Comparison of ENCODE assay signal across 15 cellular contexts in genomic region chr6:137791281-137792159, GRCh38.
DNase-seq lines count a peak whose midpoint lies in the region; ATAC-seq and TF ChIP-seq lines count a peak whose summit lies in the region.
"Had no signal": no experiment of that assay in that cellular context is flagged by ENCODE, and none has a peak within 500 bp of the region (broad histone marks: within the 10 kb centered on the region; RNA-seq: fewer than 3 reads in every experiment).

No MANE protein-coding gene starts in this region.

- RAD21 ChIA-PET in HCT116 (lab: Charles Lee; ENCODE audit: low non-redundant PET in 1 of 2, low total read pairs in 2 of 2, uncharacterized antibody in 2 of 2, unreplicated experiment in 2 of 2) = no interaction called here

- H3K4me3 ChIP-seq in HCT116 (replicated peaks in 1 of 2; ENCODE audit: low read depth in 1 of 2, low read length in 2 of 2) (no peak overlapping the region), smooth muscle cell (no peak overlapping the region)
- H3K4me3 ChIP-seq: adrenal gland, coronary artery, SJCRH30 had no signal

- no peaks in the 10 kb centered on the region for H3K27me3 Mint-ChIP-seq in activated CD4-positive, alpha-beta T cell treated with anti-CD3 and anti-CD28 coated beads, Interleukin-2, amount 10 ng/mL, durations not matched to agents 24 days and 14 days
- H3K27me3 Mint-ChIP-seq in activated T-helper 17 cell treated with anti-CD3 and anti-CD28 coated beads, Interleukin-2, amount 50 U/mL, for 72 hours = no peaks in the 10 kb centered on the region
- H3K27me3 Mint-ChIP-seq: progenitor cell of endocrine pancreas had no signal

- H3K4me2 ChIP-seq in HCT116 (ENCODE audit: low read length) = no peak overlapping the region
- H3K4me2 ChIP-seq in smooth muscle cell = peak overlapping the region; percentile 34

- H3K4me1 ChIP-seq in HCT116 (ENCODE audit: control insufficient read depth in 1 of 2, insufficient read depth in 2 of 2, low read length in 2 of 2) = no peaks in the 10 kb centered on the region
- no peaks in the 10 kb centered on the region for H3K4me1 ChIP-seq in smooth muscle cell (ENCODE audit: low read depth)

- peaks cover 4% of the 10 kb centered on the region for H3K9me3 Mint-ChIP-seq in activated CD4-positive, alpha-beta T cell treated with anti-CD3 and anti-CD28 coated beads, Interleukin-2, amount 10 ng/mL, durations not matched to agents 24 days and 14 days
- H3K9me3 Mint-ChIP-seq in activated T-helper 17 cell treated with anti-CD3 and anti-CD28 coated beads, Interleukin-2, amount 50 U/mL, for 72 hours = no peaks in the 10 kb centered on the region

- peak overlapping the region; percentile 78 for H3K27ac Mint-ChIP-seq in activated CD4-positive, alpha-beta T cell treated with anti-CD3 and anti-CD28 coated beads, Interleukin-2, amount 10 ng/mL, durations not matched to agents 24 days and 14 days
- H3K27ac Mint-ChIP-seq in activated T-helper 17 cell treated with anti-CD3 and anti-CD28 coated beads, Interleukin-2, amount 50 U/mL, for 72 hours = peak overlapping the region; percentile 79
- H3K27ac Mint-ChIP-seq: progenitor cell of endocrine pancreas had no signal

- DNase-seq in activated CD4-positive, alpha-beta T cell treated with anti-CD3 and anti-CD28 coated beads, Interleukin-2, amount 10 ng/mL, durations not matched to agents 24 days and 14 days = no peak
- no peak for DNase-seq in activated CD4-positive, alpha-beta T cell treated with anti-CD3 and anti-CD28 coated beads, Interleukin-2, amount 50 U/mL, for 1 hour
- DNase-seq in HCT116 (ENCODE audit: low read depth, low spot score) (no peak), smooth muscle cell (lab: John Stamatoyannopoulos, UW; ENCODE audit: unreplicated experiment) (no peak), putamen (ENCODE audit: low spot score) (no peak), NCI-H2171 (lab: John Stamatoyannopoulos, UW) (no peak), NCI-H748 treated with DMSO at 0.1 percent for 48 hours (lab: John Stamatoyannopoulos, UW) (no peak)
- DNase-seq: ACHN, NCI-H1092, NCI-H69, SJCRH30 had no signal

- H3K9me2 ChIP-seq in HCT116 (ENCODE audit: insufficient read depth) = no peaks in the 10 kb centered on the region

- H3K36me3 ChIP-seq in HCT116 (ENCODE audit: control insufficient read depth in 1 of 2, insufficient read depth in 2 of 2, low read length in 2 of 2) = no peaks in the 10 kb centered on the region
- no peaks in the 10 kb centered on the region for H3K36me3 ChIP-seq in smooth muscle cell (ENCODE audit: low read depth)
- H3K36me3 ChIP-seq: adrenal gland, SJCRH30 had no signal

- ATAC-seq in HCT116 = no peak
- peak; percentile 45 for ATAC-seq in activated T-helper 17 cell treated with anti-CD3 and anti-CD28 coated beads, Interleukin-2, amount 50 U/mL, for 72 hours (replicated peaks)

- H3K9me3 ChIP-seq in HCT116 (ENCODE audit: control insufficient read depth in 1 of 2, insufficient read depth in 1 of 2, low read depth in 1 of 2, low read length in 2 of 2) (no peaks in the 10 kb centered on the region), smooth muscle cell (replicated peaks; ENCODE audit: low read depth) (no peaks in the 10 kb centered on the region)
- H3K9me3 ChIP-seq: adrenal gland, SJCRH30 had no signal

- WGBS in smooth muscle cell (ENCODE audit: low lambda C conversion rate) = 41% methylated on average over 6 of the region's 6 CpGs

- H3K79me2 ChIP-seq in HCT116 (ENCODE audit: insufficient read depth, low read length) = no peaks in the 10 kb centered on the region
- H3K79me2 ChIP-seq in smooth muscle cell (ENCODE audit: low read depth) = no peaks in the 10 kb centered on the region

- H3K27ac ChIP-seq in HCT116 (ENCODE audit: low read depth, low read length) (no peak overlapping the region), smooth muscle cell (ENCODE audit: low read depth) (peak overlapping the region; percentile 25)
- H3K27ac ChIP-seq: adrenal gland, coronary artery, SJCRH30 had no signal

- TF ChIP-seq RAD21 in HCT116 (IDR thresholded peaks at IDR 0.05; ENCODE audit: low read depth) = no peak

- POLR2A ChIA-PET in HCT116 (lab: Charles Lee) = no interaction called here

- H3K36me3 Mint-ChIP-seq in activated CD4-positive, alpha-beta T cell treated with anti-CD3 and anti-CD28 coated beads, Interleukin-2, amount 10 ng/mL, durations not matched to agents 24 days and 14 days (ENCODE audit: low read depth) = peaks cover 2% of the 10 kb centered on the region
- H3K36me3 Mint-ChIP-seq in activated T-helper 17 cell treated with anti-CD3 and anti-CD28 coated beads, Interleukin-2, amount 50 U/mL, for 72 hours (ENCODE audit: low read depth) = no peaks in the 10 kb centered on the region

- TF ChIP-seq CTCF in HCT116 (IDR thresholded peaks at IDR 0.05 in 2 of 3, conservative IDR thresholded peaks at IDR 0.05 in 1 of 3; ENCODE audit: borderline replicate concordance in 1 of 3, insufficient read depth in 1 of 3, low read depth in 2 of 3, low read length in 2 of 3) (no peak), smooth muscle cell (IDR thresholded peaks at IDR 0.05; ENCODE audit: borderline replicate concordance, insufficient read depth, poor library complexity, severe bottlenecking) (no peak)

- H2AFZ ChIP-seq in HCT116 (ENCODE audit: low read depth, low read length, poor library complexity, severe bottlenecking) (no peak overlapping the region), smooth muscle cell (ENCODE audit: low read depth) (no peak overlapping the region)

- CTCF ChIA-PET in HCT116 (lab: Charles Lee) = interaction anchor here (1.4 kb wide), 1 partner anchor 8 kb away, joined by 4 read pairs; no protein-coding TSS in a partner anchor

- BruUV-seq in HCT116 (replicated peaks; lab: Mats Ljungman, UMichigan) = no TSS peak

- no peaks in the 10 kb centered on the region for H3F3A ChIP-seq in smooth muscle cell (ENCODE audit: low read depth)

- H3K27me3 ChIP-seq in HCT116 (ENCODE audit: insufficient read depth, low read length) (no peaks in the 10 kb centered on the region), smooth muscle cell (ENCODE audit: low read depth) (no peaks in the 10 kb centered on the region)
- H3K27me3 ChIP-seq: adrenal gland, SJCRH30 had no signal

- H4K20me1 ChIP-seq in HCT116 (ENCODE audit: insufficient read depth) (no peaks in the 10 kb centered on the region), smooth muscle cell (ENCODE audit: low read depth) (no peaks in the 10 kb centered on the region)

- intact Hi-C loops in activated CD4-positive, alpha-beta T cell treated with anti-CD3 and anti-CD28 coated beads, Interleukin-2, amount 10 ng/mL, durations not matched to agents 24 days and 14 days (cut with micrococcal nuclease) = loop anchor here (1.0 to 5.0 kb wide), 7 partner anchors 20 to 136 kb away; no protein-coding TSS in a partner anchor
- intact Hi-C loops in HCT116 (cut with micrococcal nuclease) = no loop called here

- peak overlapping the region; percentile 29 for H3K4me3 Mint-ChIP-seq in activated CD4-positive, alpha-beta T cell treated with anti-CD3 and anti-CD28 coated beads, Interleukin-2, amount 10 ng/mL, durations not matched to agents 24 days and 14 days
- peak overlapping the region; percentile 74 for H3K4me3 Mint-ChIP-seq in activated T-helper 17 cell treated with anti-CD3 and anti-CD28 coated beads, Interleukin-2, amount 50 U/mL, for 72 hours

- TF ChIP-seq POLR2A in HCT116 (IDR thresholded peaks at IDR 0.05; ENCODE audit: borderline replicate concordance, extremely low read depth, insufficient read depth, insufficient read length) = no peak

- H3K4me1 Mint-ChIP-seq in activated CD4-positive, alpha-beta T cell treated with anti-CD3 and anti-CD28 coated beads, Interleukin-2, amount 10 ng/mL, durations not matched to agents 24 days and 14 days = peaks cover 62% of the 10 kb centered on the region
- H3K4me1 Mint-ChIP-seq in activated T-helper 17 cell treated with anti-CD3 and anti-CD28 coated beads, Interleukin-2, amount 50 U/mL, for 72 hours = peaks cover 55% of the 10 kb centered on the region

- H3K9ac ChIP-seq in HCT116 (ENCODE audit: low read length) = no peak overlapping the region
- H3K9ac ChIP-seq in smooth muscle cell (ENCODE audit: low read depth) = no peak overlapping the region

TF ChIP-seq in HCT116, 20 proteins besides CTCF, POLR2A, EP300 and RAD21:
- TF ChIP-seq CEBPB (IDR thresholded peaks at IDR 0.05; ENCODE audit: low read depth) = no peak
- peak; percentile 74 for TF ChIP-seq TCF7L2 (IDR thresholded peaks at IDR 0.05; ENCODE audit: borderline replicate concordance, extremely low read depth, insufficient read depth, insufficient read length)
TF ChIP-seq in HCT116: peak in this region for 1.
